31 cellular contexts compared by ENCODE assay signal in the genomic region with DNA sequence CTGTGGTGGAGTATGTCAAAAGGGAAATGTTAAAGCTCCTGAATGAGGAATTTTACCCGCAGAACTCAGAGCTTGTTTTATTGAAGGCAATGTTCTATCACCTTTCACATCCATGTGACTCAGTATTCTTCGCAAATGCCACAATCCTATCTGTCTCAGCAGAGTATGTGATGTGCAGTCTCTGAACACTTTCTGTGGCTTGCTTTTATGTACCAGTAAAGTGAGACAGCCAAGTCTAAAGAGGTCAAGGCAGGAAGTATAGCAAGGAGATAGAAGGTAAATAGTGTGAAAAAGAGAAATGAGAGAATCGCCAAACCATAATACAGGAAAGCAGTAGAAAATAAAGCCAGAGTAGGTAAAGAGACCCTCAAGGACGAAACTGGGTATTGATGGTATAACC.
"Had no signal": no experiment of that assay in that cellular context is flagged by ENCODE, and none has a peak within 500 bp of the region (broad histone marks: within the 10 kb centered on the region; RNA-seq: fewer than 3 reads in every experiment).

No MANE protein-coding gene starts in this region.

- H3K36me3 ChIP-seq: adrenal gland, ascending aorta, brain microvascular endothelial cell, breast epithelium, cardiac muscle cell had no signal

- H3K27ac ChIP-seq: adrenal gland, ascending aorta, body of pancreas, brain microvascular endothelial cell, breast epithelium, cardiac muscle cell had no signal

- ATAC-seq: activated naive CD4-positive, alpha-beta T cell treated with anti-CD3 and anti-CD28 coated beads, Interleukin-2, amount 50 U/mL, for 72 hours; activated naive CD8-positive, alpha-beta T cell treated with anti-CD3 and anti-CD28 coated beads, Interleukin-2, amount 50 U/mL, for 24 hours; activated T-cell treated with anti-CD3 and anti-CD28 coated beads, Interleukin-2, amount 50 U/mL, for 4 hours; activated T-cell treated with anti-CD3 and anti-CD28 coated beads, Interleukin-2, amount 50 U/mL, for 72 hours; activated T-helper 17 cell treated with anti-CD3 and anti-CD28 coated beads, Interleukin-2, amount 50 U/mL, for 72 hours; body of pancreas had no signal

- DNase-seq: activated effector memory CD4-positive, alpha-beta T cell treated with anti-CD3 and anti-CD28 coated beads, Interleukin-2, amount 50 U/mL, for 16 hours; activated effector memory CD4-positive, alpha-beta T cell treated with Interleukin-2 at 50 U/mL for 16 hours; activated gamma-delta T cell; activated gamma-delta T cell treated with Interleukin-2 at 50 U/mL for 16 hours; activated naive CD4-positive, alpha-beta T cell; activated naive CD4-positive, alpha-beta T cell treated with anti-CD3 and anti-CD28 coated beads for 36 hours; activated naive CD4-positive, alpha-beta T cell treated with anti-CD3 and anti-CD28 coated beads, Interleukin-2, amount 10 ng/mL, durations not matched to agents 7 days and 5 days; activated naive CD4-positive, alpha-beta T cell treated with anti-CD3 and anti-CD28 coated beads, Interleukin-2, amount 50 U/mL, for 16 hours; activated naive CD4-positive, alpha-beta T cell treated with Interleukin-2 at 50 U/mL for 16 hours; activated naive CD8-positive, alpha-beta T cell treated with anti-CD3 and anti-CD28 coated beads for 36 hours; activated naive CD8-positive, alpha-beta T cell treated with anti-CD3 and anti-CD28 coated beads, Interleukin-2, amount 10 ng/mL, durations not matched to agents 7 days and 5 days; activated naive CD8-positive, alpha-beta T cell treated with anti-CD3 and anti-CD28 coated beads, Interleukin-2, amount 50 U/mL, for 24 hours; activated T-cell treated with anti-CD3 and anti-CD28 coated beads, Interleukin-2, amount 50 U/mL, for 24 hours; activated T-cell treated with anti-CD3 and anti-CD28 coated beads, Interleukin-2, amount 50 U/mL, for 4 hours; activated T-cell treated with anti-CD3 and anti-CD28 coated beads, Interleukin-2, amount 50 U/mL, for 48 hours; activated T-cell treated with anti-CD3 and anti-CD28 coated beads, Interleukin-2, amount 50 U/mL, for 72 hours; adrenal gland; amniotic stem cell; amygdala; anterior cingulate cortex; aorta; body of pancreas; brain microvascular endothelial cell; caudate nucleus; central memory CD4-positive, alpha-beta T cell; cerebellar nuclear complex had no signal

- H3K4me1 ChIP-seq: adrenal gland, ascending aorta, body of pancreas, breast epithelium had no signal

- H3K9me3 ChIP-seq: adrenal gland, ascending aorta, body of pancreas, breast epithelium had no signal

- H3K27me3 ChIP-seq: adrenal gland, ascending aorta, body of pancreas, brain microvascular endothelial cell, breast epithelium, cardiac muscle cell had no signal

- H3K4me3 ChIP-seq: adrenal gland, ascending aorta, body of pancreas, breast epithelium, cardiac muscle cell had no signal
